In the genomic region with DNA sequence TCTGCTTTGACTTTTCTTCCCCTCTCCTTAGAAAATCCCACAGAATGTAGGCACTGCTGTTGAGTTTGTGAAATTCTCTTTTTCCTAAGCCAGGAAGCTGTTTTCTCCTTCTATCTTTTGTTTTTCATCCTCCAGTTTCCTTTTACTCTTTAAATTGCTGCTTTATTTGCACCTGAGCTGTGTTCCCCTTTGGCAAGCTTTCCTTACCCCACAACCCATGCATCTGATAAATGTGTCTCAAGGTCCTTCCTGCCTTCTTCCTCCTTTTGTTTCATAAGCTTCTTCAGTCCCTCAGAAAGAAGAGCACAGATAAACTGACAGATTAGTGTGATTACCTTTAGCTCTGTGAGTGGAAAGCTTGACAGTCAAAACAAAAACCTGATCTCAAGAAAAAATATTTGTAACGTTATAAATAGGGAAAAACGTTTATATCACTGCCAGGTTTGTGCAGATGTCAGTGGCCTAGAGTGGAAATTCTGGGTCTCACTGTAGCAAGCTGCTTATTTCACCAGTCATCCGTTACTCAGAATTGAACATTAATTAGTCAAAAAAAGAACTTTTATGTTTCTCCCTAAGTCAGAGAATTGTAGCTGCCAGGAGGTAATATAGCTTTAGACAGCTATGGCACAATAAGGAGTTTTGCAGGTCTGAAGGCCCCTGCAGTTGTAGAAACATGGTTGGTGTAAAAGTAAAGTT, we compare ENCODE assay signal across 21 cellular contexts. TPM values are rescaled to one million over a fixed set of nuclear protein-coding genes. Genes with fewer than 3 reads are reported as not detected.
DNase-seq lines count a peak whose midpoint lies in the region; ATAC-seq and TF ChIP-seq lines count a peak whose summit lies in the region.
"Had no signal": no experiment of that assay in that cellular context is flagged by ENCODE, and none has a peak within 500 bp of the region (broad histone marks: within the 10 kb centered on the region; RNA-seq: fewer than 3 reads in every experiment).

No MANE protein-coding gene starts in this region.

- peaks cover 4% of the 10 kb centered on the region for H3K9me3 ChIP-seq in OCI-LY1 (ENCODE audit: low read length)
- H3K9me3 ChIP-seq in tibial artery: no peaks in the 10 kb centered on the region
- H3K9me3 ChIP-seq: left lung, ovary, SJSA1 had no signal

- H3K36me3 ChIP-seq in OCI-LY1 (ENCODE audit: insufficient read depth, low read length) (0 out of 2 replicates have a peak, but pooled peaks cover 4% of the 10 kb centered on the region), tibial artery (no peaks in the 10 kb centered on the region)
- H3K36me3 ChIP-seq: left lung, ovary, SJSA1 had no signal

- H3K36me3 Mint-ChIP-seq in activated T-cell treated with anti-CD3 and anti-CD28 coated beads, Interleukin-2, amount 50 U/mL, for 24 hours (ENCODE audit: low read depth): no peaks in the 10 kb centered on the region
- H3K36me3 Mint-ChIP-seq in activated CD8-positive, alpha-beta T cell treated with anti-CD3 and anti-CD28 coated beads, Interleukin-2, amount 10 ng/mL, durations not matched to agents 7 days and 5 days (ENCODE audit: low read depth): peaks cover 8% of the 10 kb centered on the region
- H3K36me3 Mint-ChIP-seq in stimulated activated memory B cell treated with anti-CD40 and anti-IgM and Interleukin-4, amounts not matched to agents 10 μg/mL and 1 μg/mL and 100 μg/mL, for 72 hours: peaks cover 9% of the 10 kb centered on the region

- ATAC-seq in activated CD8-positive, alpha-beta T cell treated with anti-CD3 and anti-CD28 coated beads, Interleukin-2, amount 10 ng/mL, durations not matched to agents 7 days and 5 days: no peak
- ATAC-seq in stimulated activated memory B cell treated with anti-CD40 and anti-IgM and Interleukin-4, amounts not matched to agents 10 μg/mL and 1 μg/mL and 100 μg/mL, for 72 hours: no peak
- ATAC-seq in GM18498 (IDR thresholded peaks at IDR 0.05; ENCODE audit: unreplicated experiment): no peak
- ATAC-seq: left lung, sciatic nerve had no signal

- H3K27me3 Mint-ChIP-seq in activated T-cell treated with anti-CD3 and anti-CD28 coated beads, Interleukin-2, amount 50 U/mL, for 24 hours: peaks cover 2% of the 10 kb centered on the region
- H3K27me3 Mint-ChIP-seq in activated CD8-positive, alpha-beta T cell treated with anti-CD3 and anti-CD28 coated beads, Interleukin-2, amount 10 ng/mL, durations not matched to agents 7 days and 5 days (ENCODE audit: low read depth): peaks cover 5% of the 10 kb centered on the region
- H3K27me3 Mint-ChIP-seq in stimulated activated memory B cell treated with anti-CD40 and anti-IgM and Interleukin-4, amounts not matched to agents 10 μg/mL and 1 μg/mL and 100 μg/mL, for 72 hours: no peaks in the 10 kb centered on the region

- CTCF ChIA-PET in activated CD8-positive, alpha-beta T cell treated with anti-CD3 and anti-CD28 coated beads, Interleukin-2, amount 10 ng/mL, durations not matched to agents 7 days and 5 days (lab: Charles Lee): interaction anchor here (1.0 to 1.7 kb wide), 11 partner anchors 8 to 274 kb away, joined by 3 to 5 read pairs (median 3); partner anchors contain the start of gene PGAP3

- H3K27ac Mint-ChIP-seq in activated T-cell treated with anti-CD3 and anti-CD28 coated beads, Interleukin-2, amount 50 U/mL, for 24 hours: peak overlapping the region; percentile 77
- peak overlapping the region; percentile 50 for H3K27ac Mint-ChIP-seq in activated CD8-positive, alpha-beta T cell treated with anti-CD3 and anti-CD28 coated beads, Interleukin-2, amount 10 ng/mL, durations not matched to agents 7 days and 5 days
- H3K27ac Mint-ChIP-seq in stimulated activated memory B cell treated with anti-CD40 and anti-IgM and Interleukin-4, amounts not matched to agents 10 μg/mL and 1 μg/mL and 100 μg/mL, for 72 hours: peak overlapping the region; percentile 50
- H3K27ac Mint-ChIP-seq: brain; dendritic cell treated with granulocyte-macrophage colony-stimulating factor and Interleukin-4, amounts not matched to agents 40 ng/mL and 50 ng/mL, for 4 days had no signal

- H3K79me2 ChIP-seq in OCI-LY1 (ENCODE audit: insufficient read depth, low read length): no peaks in the 10 kb centered on the region

- DNase-seq in activated T-cell treated with anti-CD3 and anti-CD28 coated beads, Interleukin-2, amount 50 U/mL, for 24 hours: no peak
- DNase-seq in activated T-cell treated with anti-CD3 and anti-CD28 coated beads for 4 hours: no peak
- DNase-seq in activated CD8-positive, alpha-beta T cell treated with anti-CD3 and anti-CD28 coated beads, Interleukin-2, amount 10 ng/mL, durations not matched to agents 7 days and 5 days: no peak
- no peak for DNase-seq in tibial artery
- DNase-seq in DMS153 treated with DMSO at 0.1 percent for 48 hours (lab: John Stamatoyannopoulos, UW; ENCODE audit: unreplicated experiment): no peak
- DNase-seq: activated naive CD4-positive, alpha-beta T cell; EL; left lung; NCI-H146; NCI-H510A; ovary had no signal

- H3K9me2 ChIP-seq in OCI-LY1 (ENCODE audit: low read depth, low read length): no peaks in the 10 kb centered on the region

- peak overlapping the region; percentile 57 for H3K9ac ChIP-seq in OCI-LY1 (ENCODE audit: low read length)

- peaks cover 9% of the 10 kb centered on the region for H3K4me1 Mint-ChIP-seq in activated T-cell treated with anti-CD3 and anti-CD28 coated beads, Interleukin-2, amount 50 U/mL, for 24 hours (ENCODE audit: low read depth)
- H3K4me1 Mint-ChIP-seq in activated CD8-positive, alpha-beta T cell treated with anti-CD3 and anti-CD28 coated beads, Interleukin-2, amount 10 ng/mL, durations not matched to agents 7 days and 5 days (ENCODE audit: low read depth): peaks cover 9% of the 10 kb centered on the region
- H3K4me1 Mint-ChIP-seq in stimulated activated memory B cell treated with anti-CD40 and anti-IgM and Interleukin-4, amounts not matched to agents 10 μg/mL and 1 μg/mL and 100 μg/mL, for 72 hours: peaks cover 13% of the 10 kb centered on the region
- H3K4me1 Mint-ChIP-seq: brain had no signal

- no peak overlapping the region for H3K4me3 Mint-ChIP-seq in activated T-cell treated with anti-CD3 and anti-CD28 coated beads, Interleukin-2, amount 50 U/mL, for 24 hours
- no peak overlapping the region for H3K4me3 Mint-ChIP-seq in activated CD8-positive, alpha-beta T cell treated with anti-CD3 and anti-CD28 coated beads, Interleukin-2, amount 10 ng/mL, durations not matched to agents 7 days and 5 days
- H3K4me3 Mint-ChIP-seq in stimulated activated memory B cell treated with anti-CD40 and anti-IgM and Interleukin-4, amounts not matched to agents 10 μg/mL and 1 μg/mL and 100 μg/mL, for 72 hours: no peak overlapping the region
- H3K4me3 Mint-ChIP-seq: brain; dendritic cell treated with granulocyte-macrophage colony-stimulating factor and Interleukin-4, amounts not matched to agents 40 ng/mL and 50 ng/mL, for 4 days had no signal

- H3K27me3 ChIP-seq in OCI-LY1 (ENCODE audit: insufficient read depth, low read length): no peaks in the 10 kb centered on the region
- H3K27me3 ChIP-seq in tibial artery: peaks cover 0 to 24% of the 10 kb centered on the region in 2 donors
- H3K27me3 ChIP-seq: ovary had no signal

- H2AFZ ChIP-seq in OCI-LY1 (ENCODE audit: low read length): no peak overlapping the region

- H3K4me2 ChIP-seq in OCI-LY1 (ENCODE audit: low read length): peak overlapping the region; percentile 53

- TF ChIP-seq CTCF in OCI-LY1 (IDR thresholded peaks at IDR 0.05; ENCODE audit: low read length) (no peak), tibial artery (IDR thresholded peaks at IDR 0.05) (no peak)

- H3K27ac ChIP-seq in OCI-LY1 (ENCODE audit: low read depth, low read length, poor library complexity, severe bottlenecking): peak overlapping the region; percentile 97
- H3K27ac ChIP-seq in tibial artery: no peak overlapping the region
- H3K27ac ChIP-seq: left lung, ovary, SJSA1 had no signal

- no peaks in the 10 kb centered on the region for H4K20me1 ChIP-seq in OCI-LY1 (ENCODE audit: insufficient read depth, low read length)

- peaks cover 32% of the 10 kb centered on the region for H3K4me1 ChIP-seq in OCI-LY1 (ENCODE audit: insufficient read depth, low read length, severe bottlenecking)
- H3K4me1 ChIP-seq in tibial artery: no peaks in the 10 kb centered on the region
- H3K4me1 ChIP-seq: left lung, SJSA1 had no signal

- intact Hi-C loops in tibial artery (cut with DNase I; ENCODE audit: low total_unique reads): no loop called here

- H3K9me3 Mint-ChIP-seq in activated T-cell treated with anti-CD3 and anti-CD28 coated beads, Interleukin-2, amount 50 U/mL, for 24 hours: no peaks in the 10 kb centered on the region
- H3K9me3 Mint-ChIP-seq in activated CD8-positive, alpha-beta T cell treated with anti-CD3 and anti-CD28 coated beads, Interleukin-2, amount 10 ng/mL, durations not matched to agents 7 days and 5 days (ENCODE audit: insufficient read depth): no peaks in the 10 kb centered on the region
- no peaks in the 10 kb centered on the region for H3K9me3 Mint-ChIP-seq in stimulated activated memory B cell treated with anti-CD40 and anti-IgM and Interleukin-4, amounts not matched to agents 10 μg/mL and 1 μg/mL and 100 μg/mL, for 72 hours
- H3K9me3 Mint-ChIP-seq: dendritic cell treated with granulocyte-macrophage colony-stimulating factor and Interleukin-4, amounts not matched to agents 40 ng/mL and 50 ng/mL, for 4 days had no signal

- POLR2A ChIA-PET in activated CD8-positive, alpha-beta T cell treated with anti-CD3 and anti-CD28 coated beads, Interleukin-2, amount 10 ng/mL, durations not matched to agents 7 days and 5 days (lab: Charles Lee): interaction anchor here (1.0 kb wide), 1 partner anchor 24 kb away, joined by 3 read pairs; the partner anchor contains the start of gene GSDMB

- peak overlapping the region; percentile 18 for H3K4me3 ChIP-seq in OCI-LY1 (ENCODE audit: low read depth, low read length, poor library complexity, severe bottlenecking)
- H3K4me3 ChIP-seq in tibial artery: no peak overlapping the region
- H3K4me3 ChIP-seq: left lung, ovary, SJSA1 had no signal

- no peaks in the 10 kb centered on the region; the same call in 1 of the 2 replicates for H3F3A ChIP-seq in OCI-LY1 (ENCODE audit: insufficient read depth, low read length)

RNA-seq across cellular contexts. Expression of gene GSDMB, which starts 23.6 kb away (rescaled TPM):
- total RNA-seq in activated CD8-positive, alpha-beta T cell treated with anti-CD3 and anti-CD28 coated beads, Interleukin-2, amount 10 ng/mL, durations not matched to agents 7 days and 5 days: 10 to 100 TPM; 48.6 to 56.7 TPM

RNA-seq across cellular contexts. Expression of gene ZPBP2, which starts 26.8 kb away (rescaled TPM):
- total RNA-seq in activated CD8-positive, alpha-beta T cell treated with anti-CD3 and anti-CD28 coated beads, Interleukin-2, amount 10 ng/mL, durations not matched to agents 7 days and 5 days: not detected
- total RNA-seq: HT1080, left lung, ovary, sciatic nerve, SJSA1, urinary bladder had no signal

RNA-seq across cellular contexts. Expression of gene IKZF3, which starts 30.7 kb away (rescaled TPM):
- total RNA-seq in activated CD8-positive, alpha-beta T cell treated with anti-CD3 and anti-CD28 coated beads, Interleukin-2, amount 10 ng/mL, durations not matched to agents 7 days and 5 days: 10 to 100 TPM; 31.1 to 31.9 TPM
- total RNA-seq: HT1080, SJSA1 had no signal

RNA-seq across cellular contexts. Expression of gene ORMDL3, which starts 32.6 kb away (rescaled TPM):
- total RNA-seq in activated CD8-positive, alpha-beta T cell treated with anti-CD3 and anti-CD28 coated beads, Interleukin-2, amount 10 ng/mL, durations not matched to agents 7 days and 5 days: 100 to 1,000 TPM; 151 to 168 TPM

RNA-seq across cellular contexts. Expression of gene LRRC3C, which starts 32.7 kb away (rescaled TPM):
- total RNA-seq in activated CD8-positive, alpha-beta T cell treated with anti-CD3 and anti-CD28 coated beads, Interleukin-2, amount 10 ng/mL, durations not matched to agents 7 days and 5 days: not detected
- total RNA-seq: activated CD8-positive, alpha-beta memory T cell treated with anti-CD3 and anti-CD28 coated beads for 36 hours; HT1080; left lung; sciatic nerve; SJSA1; urinary bladder had no signal
